Comparison of ENCODE assay signal across 13 cellular contexts in genomic region chr6:159754959-159755914, GRCh38. TPM values are rescaled to one million over a fixed set of nuclear protein-coding genes. Genes with fewer than 3 reads are reported as not detected.
A peak's percentile ranks its signal among the peaks of the same experiment; 100 is the strongest.
DNase-seq lines count a peak whose midpoint lies in the region; ATAC-seq and TF ChIP-seq lines count a peak whose summit lies in the region.
"Had no signal": no experiment of that assay in that cellular context is flagged by ENCODE, and none has a peak within 500 bp of the region (broad histone marks: within the 10 kb centered on the region; RNA-seq: fewer than 3 reads in every experiment).

No MANE protein-coding gene starts in this region.

- no peak overlapping the region for H3K27ac ChIP-seq in aorta (ENCODE audit: low read depth in 1 of 2, low read length in 2 of 2)

- H3K36me3 Mint-ChIP-seq in natural killer cell: peaks cover 24% of the 10 kb centered on the region
- H3K36me3 Mint-ChIP-seq in natural killer cell treated with Interleukin-12 subunit alpha and Interleukin-12 subunit beta and Interleukin-15 and Interleukin-18, amount 100 ng/mL, for 72 hours: peaks cover 30% of the 10 kb centered on the region
- peaks cover 36% of the 10 kb centered on the region for H3K36me3 Mint-ChIP-seq in mesothelial cell of epicardium
- H3K36me3 Mint-ChIP-seq in HFFc6 (ENCODE audit: low read depth): peaks cover 35% of the 10 kb centered on the region

- H3K4me1 ChIP-seq in adipocyte (ENCODE audit: control insufficient read depth, insufficient read depth, low read length) (peaks cover 50% of the 10 kb centered on the region), aorta (ENCODE audit: control insufficient read depth in 1 of 2, insufficient read depth in 2 of 2, low read length in 2 of 2) (no peaks in the 10 kb centered on the region)

- peaks cover 6 to 9% of the 10 kb centered on the region in 2 donors for H3K4me1 Mint-ChIP-seq in natural killer cell
- H3K4me1 Mint-ChIP-seq in natural killer cell treated with Interleukin-12 subunit alpha and Interleukin-12 subunit beta and Interleukin-15 and Interleukin-18, amount 100 ng/mL, for 72 hours (ENCODE audit: low read depth in 2 of 2): peaks cover 12 to 13% of the 10 kb centered on the region in 2 donors
- H3K4me1 Mint-ChIP-seq in mesothelial cell of epicardium: peaks cover 5% of the 10 kb centered on the region
- H3K4me1 Mint-ChIP-seq in HFFc6 (ENCODE audit: low read depth): peaks cover 25% of the 10 kb centered on the region

- H3K27ac Mint-ChIP-seq in natural killer cell: peak overlapping the region; percentile 29 to 81
- H3K27ac Mint-ChIP-seq in natural killer cell treated with Interleukin-12 subunit alpha and Interleukin-12 subunit beta and Interleukin-15 and Interleukin-18, amount 100 ng/mL, for 72 hours: peak overlapping the region in 1 of 2 donors; percentile 32
- peak overlapping the region; percentile 43 for H3K27ac Mint-ChIP-seq in mesothelial cell of epicardium
- H3K27ac Mint-ChIP-seq in HFFc6: no peak overlapping the region

- DNase-seq in natural killer cell (no peak), adipocyte (ENCODE audit: low read depth) (no peak), mesothelial cell of epicardium (ENCODE audit: low spot score in 2 of 2, unreplicated experiment in 2 of 2) (no peak), aorta (no peak), NK-92 (lab: John Stamatoyannopoulos, UW; ENCODE audit: unreplicated experiment) (no peak), HFFc6 (no peak)
- no peak for DNase-seq in natural killer cell treated with Interleukin-12 subunit alpha and Interleukin-12 subunit beta and Interleukin-15 and Interleukin-18, amount 100 ng/mL, for 72 hours (ENCODE audit: low spot score)
- DNase-seq: activated naive CD4-positive, alpha-beta T cell treated with Interleukin-2 at 50 U/mL for 16 hours; MV-4-11; NCI-H510A had no signal

- 44 to 48% methylated on average over 15 of the region's 15 CpGs for WGBS in aorta, 2 donors

- TF ChIP-seq CTCF in natural killer cell (IDR thresholded peaks at IDR 0.05): no peak
- no peak for TF ChIP-seq CTCF in mesothelial cell of epicardium (IDR thresholded peaks at IDR 0.05; ENCODE audit: unreplicated experiment)
- TF ChIP-seq CTCF in HFFc6 (IDR thresholded peaks at IDR 0.05): no peak

- peak overlapping the region; percentile 44 for H3K9ac ChIP-seq in adipocyte (ENCODE audit: low read length)

- H3K27me3 ChIP-seq in adipocyte (replicated peaks; ENCODE audit: control insufficient read depth, insufficient read depth, low read length) (no peaks in the 10 kb centered on the region), aorta (ENCODE audit: control insufficient read depth in 1 of 2, insufficient read depth in 2 of 2, low read length in 1 of 2) (no peaks in the 10 kb centered on the region)

- H3K9me3 Mint-ChIP-seq in natural killer cell (no peaks in the 10 kb centered on the region), mesothelial cell of epicardium (no peaks in the 10 kb centered on the region), HFFc6 (no peaks in the 10 kb centered on the region)
- no peaks in the 10 kb centered on the region for H3K9me3 Mint-ChIP-seq in natural killer cell treated with Interleukin-12 subunit alpha and Interleukin-12 subunit beta and Interleukin-15 and Interleukin-18, amount 100 ng/mL, for 72 hours

- H3K27me3 Mint-ChIP-seq in natural killer cell (ENCODE audit: low read depth in 2 of 2) (no peaks in the 10 kb centered on the region), mesothelial cell of epicardium (ENCODE audit: low read depth) (no peaks in the 10 kb centered on the region), HFFc6 (ENCODE audit: insufficient read depth) (peaks cover 2% of the 10 kb centered on the region; the same call in 1 of the 2 replicates)
- no peaks in the 10 kb centered on the region for H3K27me3 Mint-ChIP-seq in natural killer cell treated with Interleukin-12 subunit alpha and Interleukin-12 subunit beta and Interleukin-15 and Interleukin-18, amount 100 ng/mL, for 72 hours

- H3K36me3 ChIP-seq in adipocyte (ENCODE audit: control insufficient read depth, insufficient read depth, low read length, severe bottlenecking): peaks cover 80% of the 10 kb centered on the region
- H3K36me3 ChIP-seq in aorta (ENCODE audit: control insufficient read depth in 1 of 2, insufficient read depth in 2 of 2, low read length in 1 of 2): peaks cover 3 to 6% of the 10 kb centered on the region in 2 donors

- intact Hi-C loops in natural killer cell (cut with micrococcal nuclease) (no loop called here), aorta (cut with DNase I) (no loop called here)

- peak overlapping the region; percentile 5 for H3K4me3 ChIP-seq in adipocyte (ENCODE audit: low read length)
- H3K4me3 ChIP-seq in aorta (ENCODE audit: low read length in 2 of 2): no peak overlapping the region
- H3K4me3 ChIP-seq: smooth muscle cell had no signal

- H3K4me3 Mint-ChIP-seq in natural killer cell: peak overlapping the region; percentile 45
- H3K4me3 Mint-ChIP-seq in natural killer cell treated with Interleukin-12 subunit alpha and Interleukin-12 subunit beta and Interleukin-15 and Interleukin-18, amount 100 ng/mL, for 72 hours: no peak overlapping the region
- H3K4me3 Mint-ChIP-seq in mesothelial cell of epicardium: no peak overlapping the region
- H3K4me3 Mint-ChIP-seq in HFFc6: no peak overlapping the region

- peak in 1 of 3 donors; percentile 21 for ATAC-seq in natural killer cell
- ATAC-seq in natural killer cell treated with Interleukin-12 subunit alpha and Interleukin-12 subunit beta and Interleukin-15 and Interleukin-18, amount 100 ng/mL, for 72 hours: no peak
- peak; percentile 33 for ATAC-seq in aorta (ENCODE audit: low FRiP score)
- no peak for ATAC-seq in HG03378 (IDR thresholded peaks at IDR 0.05; ENCODE audit: unreplicated experiment)
- ATAC-seq: activated CD4-positive, CD25-positive, alpha-beta regulatory T cell treated with anti-CD3 and anti-CD28 coated beads, Interleukin-2, amount 50 U/mL, for 24 hours had no signal

- H3K9me3 ChIP-seq in adipocyte (ENCODE audit: control insufficient read depth, low read length) (no peaks in the 10 kb centered on the region), aorta (ENCODE audit: control insufficient read depth, low read length) (no peaks in the 10 kb centered on the region)

RNA-seq across cellular contexts. Expression of gene ACAT2, which starts 6.6 kb away (rescaled TPM):
- 10 to 100 TPM; 21.7 to 31.7 (median 26.5) TPM for total RNA-seq in natural killer cell
- 10 to 100 TPM; 70.0 to 88.7 TPM for total RNA-seq in natural killer cell treated with Interleukin-12 subunit alpha and Interleukin-12 subunit beta and Interleukin-15 and Interleukin-18, amount 100 ng/mL, for 72 hours
- total RNA-seq in mesothelial cell of epicardium: 35.1 to 37.7 TPM (median 35.8 TPM) in 3 replicates
- 10 to 100 TPM; 16.5 to 21.4 TPM for total RNA-seq in aorta
- polyA plus RNA-seq in aorta: 10 to 100 TPM; 13.0 to 18.7 TPM
- 10 to 100 TPM; 25.6 to 39.9 (median 38.7) TPM for total RNA-seq in HFFc6 (2021; fragmentation: NEBNext Ultra II Directional; extraction: Animal tissue kit (Norgen Biotek cat#: 25700))

RNA-seq across cellular contexts. Expression of gene WTAP, which starts 27.9 kb away (rescaled TPM):
- total RNA-seq in natural killer cell: 100 to 1,000 TPM; 141 to 167 (median 164) TPM
- 100 to 1,000 TPM in 1 of 2 donors, 10 to 100 TPM in 1; 98.4 to 106 TPM for total RNA-seq in natural killer cell treated with Interleukin-12 subunit alpha and Interleukin-12 subunit beta and Interleukin-15 and Interleukin-18, amount 100 ng/mL, for 72 hours
- total RNA-seq in mesothelial cell of epicardium: 116 to 122 TPM (median 118 TPM) in 3 replicates
- total RNA-seq in aorta: 10 to 100 TPM; 91.7 to 94.7 TPM
- 10 to 100 TPM; 67.7 to 83.8 TPM for polyA plus RNA-seq in aorta
- 10 to 100 TPM; 64.0 to 73.5 (median 68.7) TPM for total RNA-seq in HFFc6 (2021; fragmentation: NEBNext Ultra II Directional; extraction: Animal tissue kit (Norgen Biotek cat#: 25700))

RNA-seq across cellular contexts. Expression of gene TCP1, which starts 34.2 kb away (rescaled TPM):
- total RNA-seq in natural killer cell: 100 to 1,000 TPM; 192 to 230 (median 218) TPM
- total RNA-seq in natural killer cell treated with Interleukin-12 subunit alpha and Interleukin-12 subunit beta and Interleukin-15 and Interleukin-18, amount 100 ng/mL, for 72 hours: 100 to 1,000 TPM; 360 to 498 TPM
- total RNA-seq in mesothelial cell of epicardium: 185 to 192 TPM (median 186 TPM) in 3 replicates
- 100 to 1,000 TPM; 110 to 146 TPM for total RNA-seq in aorta
- polyA plus RNA-seq in aorta: 100 to 1,000 TPM; 105 to 116 TPM
- total RNA-seq in HFFc6 (2021; fragmentation: NEBNext Ultra II Directional; extraction: Animal tissue kit (Norgen Biotek cat#: 25700)): 100 to 1,000 TPM; 212 to 270 (median 225) TPM

RNA-seq across cellular contexts. Expression of gene MRPL18, which starts 35.0 kb away (rescaled TPM):
- total RNA-seq in natural killer cell (10 to 100 TPM; 22.3 to 29.6 (median 22.6) TPM), mesothelial cell of epicardium (29.0 to 32.9 TPM (median 31.1 TPM) in 3 replicates), aorta (10 to 100 TPM; 38.8 to 54.8 TPM)
- 10 to 100 TPM; 65.8 to 82.4 TPM for total RNA-seq in natural killer cell treated with Interleukin-12 subunit alpha and Interleukin-12 subunit beta and Interleukin-15 and Interleukin-18, amount 100 ng/mL, for 72 hours
- 10 to 100 TPM; 55.2 to 83.3 TPM for polyA plus RNA-seq in aorta
- total RNA-seq in HFFc6 (2021; fragmentation: NEBNext Ultra II Directional; extraction: Animal tissue kit (Norgen Biotek cat#: 25700)): 10 to 100 TPM; 74.1 to 93.6 (median 81.4) TPM

RNA-seq across cellular contexts. Expression of gene PNLDC1, which starts 44.8 kb away (rescaled TPM):
- total RNA-seq in natural killer cell: under 1 TPM in 1 of 3 donors, not detected in 2; 0.19 TPM
- total RNA-seq in natural killer cell treated with Interleukin-12 subunit alpha and Interleukin-12 subunit beta and Interleukin-15 and Interleukin-18, amount 100 ng/mL, for 72 hours: 1 to 10 TPM in 1 of 2 donors, under 1 TPM in 1; 0.24 to 1.1 TPM
- 0.16 to 0.33 TPM (median 0.23 TPM) in 3 replicates for total RNA-seq in mesothelial cell of epicardium
- under 1 TPM in 1 of 2 donors, not detected in 1; 0.26 TPM for total RNA-seq in aorta
- under 1 TPM; 0.38 to 0.46 TPM for polyA plus RNA-seq in aorta
- not detected for total RNA-seq in HFFc6 (2021; fragmentation: NEBNext Ultra II Directional; extraction: Animal tissue kit (Norgen Biotek cat#: 25700))
- total RNA-seq: smooth muscle cell had no signal
- polyA plus RNA-seq: smooth muscle cell had no signal
